ENCODE assay signal across 8 cellular contexts in the genomic region with DNA sequence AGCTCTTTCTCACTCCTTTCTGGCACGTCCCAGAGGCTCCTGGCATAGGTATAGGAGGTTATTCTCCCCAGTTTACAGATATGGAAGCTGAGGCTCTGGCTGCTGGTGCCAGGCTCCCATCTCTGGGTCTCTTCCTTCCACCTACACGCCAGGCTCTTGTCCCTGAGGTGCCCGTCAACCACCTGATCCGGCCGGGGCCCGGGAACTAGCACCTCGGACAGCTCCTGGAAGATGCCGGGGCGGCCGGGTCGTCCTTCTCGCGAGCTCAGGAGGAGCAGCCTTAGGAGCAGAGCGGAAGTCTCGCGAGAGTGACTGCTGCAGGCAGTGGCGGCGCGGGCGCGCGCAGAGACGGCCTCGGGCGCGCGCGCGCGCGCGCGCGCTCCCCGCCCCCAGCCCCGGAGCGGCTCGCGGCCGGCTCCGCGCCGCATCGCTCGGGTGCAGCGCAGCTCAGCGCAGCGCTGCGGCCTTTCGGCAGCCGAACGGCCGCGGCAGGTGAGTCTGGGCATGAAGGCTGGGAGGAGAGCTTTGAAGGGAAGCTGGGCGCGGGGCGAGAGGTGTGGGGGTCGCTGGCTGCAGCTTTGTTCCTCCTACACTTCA. TPM values are rescaled to one million over a fixed set of nuclear protein-coding genes. Genes with fewer than 3 reads are reported as not detected.
A peak's percentile ranks its signal among the peaks of the same experiment; 100 is the strongest.
DNase-seq lines count a peak whose midpoint lies in the region; ATAC-seq and TF ChIP-seq lines count a peak whose summit lies in the region.

A gene with protein sequence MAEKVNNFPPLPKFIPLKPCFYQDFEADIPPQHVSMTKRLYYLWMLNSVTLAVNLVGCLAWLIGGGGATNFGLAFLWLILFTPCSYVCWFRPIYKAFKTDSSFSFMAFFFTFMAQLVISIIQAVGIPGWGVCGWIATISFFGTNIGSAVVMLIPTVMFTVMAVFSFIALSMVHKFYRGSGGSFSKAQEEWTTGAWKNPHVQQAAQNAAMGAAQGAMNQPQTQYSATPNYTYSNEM (plus strand): TSS at position 382 of the 597 bp plus-strand sequence. CDS start 16,277 bp downstream, outside the sequence.

- H3K4me1 ChIP-seq in colonic mucosa, result peaks cover 4% of the 10 kb centered on the region

- ATAC-seq in GM18498 (IDR thresholded peaks at IDR 0.05; ENCODE audit: unreplicated experiment) (peak; percentile 77), HG03432 (IDR thresholded peaks at IDR 0.05; ENCODE audit: unreplicated experiment) (peak; percentile 74), HG02870 (IDR thresholded peaks at IDR 0.05; ENCODE audit: unreplicated experiment) (no peak)

- H3K9me3 ChIP-seq in colonic mucosa, result no peaks in the 10 kb centered on the region

- H3K4me1 Mint-ChIP-seq in activated CD4-positive, alpha-beta T cell treated with anti-CD3 and anti-CD28 coated beads, Interleukin-2, amount 10 ng/mL, durations not matched to agents 24 days and 14 days, result peaks cover 13% of the 10 kb centered on the region

- peak within 1 kb of the TSS in 1 of 2 donors; percentile 69 for H3K9ac ChIP-seq in colonic mucosa (ENCODE audit: low read depth in 2 of 2, low read length in 2 of 2)

- no peaks in the 10 kb centered on the region for H3K36me3 Mint-ChIP-seq in activated CD4-positive, alpha-beta T cell treated with anti-CD3 and anti-CD28 coated beads, Interleukin-2, amount 10 ng/mL, durations not matched to agents 24 days and 14 days (ENCODE audit: low read depth)

- peaks cover 6% of the 10 kb centered on the region for H3K9me3 Mint-ChIP-seq in activated CD4-positive, alpha-beta T cell treated with anti-CD3 and anti-CD28 coated beads, Interleukin-2, amount 10 ng/mL, durations not matched to agents 24 days and 14 days

- no peaks in the 10 kb centered on the region for H3K36me3 ChIP-seq in colonic mucosa

- H3K27ac Mint-ChIP-seq in activated CD4-positive, alpha-beta T cell treated with anti-CD3 and anti-CD28 coated beads, Interleukin-2, amount 10 ng/mL, durations not matched to agents 24 days and 14 days, result peak within 1 kb of the TSS; percentile 16

- no peaks in the 10 kb centered on the region for H3K27me3 ChIP-seq in colonic mucosa

- no peak for TF ChIP-seq CTCF in colonic mucosa (IDR thresholded peaks at IDR 0.05)

- H3K4me3 Mint-ChIP-seq in activated CD4-positive, alpha-beta T cell treated with anti-CD3 and anti-CD28 coated beads, Interleukin-2, amount 10 ng/mL, durations not matched to agents 24 days and 14 days, result peak within 1 kb of the TSS; percentile 61

- no peak within 1 kb of the TSS for H3K27ac ChIP-seq in colonic mucosa

- DNase-seq in NCI-H524 (lab: John Stamatoyannopoulos, UW), result peak; percentile 96 to 99
- peak; percentile 99 for DNase-seq in activated CD4-positive, alpha-beta T cell treated with anti-CD3 and anti-CD28 coated beads, Interleukin-2, amount 10 ng/mL, durations not matched to agents 24 days and 14 days
- DNase-seq in colonic mucosa, result peak; percentile 97
- DNase-seq in kidney glomerular epithelial cell (lab: John Stamatoyannopoulos, UW), result peak; percentile 74
- peak; percentile 78 to 80 for DNase-seq in stimulated activated CD4-positive, alpha-beta T cell treated with anti-CD3 and anti-CD28 coated beads, Interleukin-15, amount 100 ng/mL, for 1 hour (ENCODE audit: low read depth in 1 of 2, low spot score in 1 of 2)

- intact Hi-C loops in activated CD4-positive, alpha-beta T cell treated with anti-CD3 and anti-CD28 coated beads, Interleukin-2, amount 10 ng/mL, durations not matched to agents 24 days and 14 days (cut with micrococcal nuclease), result loop anchor here (1.0 to 5.0 kb wide), 3 partner anchors 11 to 1363 kb away; a partner anchor contains a TSS
- intact Hi-C loops in colonic mucosa (cut with DNase I), result no loop called here

- H3K4me3 ChIP-seq in colonic mucosa, result peak within 1 kb of the TSS; percentile 55

- H3K27me3 Mint-ChIP-seq in activated CD4-positive, alpha-beta T cell treated with anti-CD3 and anti-CD28 coated beads, Interleukin-2, amount 10 ng/mL, durations not matched to agents 24 days and 14 days, result peaks cover 41% of the 10 kb centered on the region

RNA-seq across cellular contexts. Expression of the gene that starts here (rescaled TPM):
- total RNA-seq in activated CD4-positive, alpha-beta T cell treated with anti-CD3 and anti-CD28 coated beads, Interleukin-2, amount 10 ng/mL, durations not matched to agents 24 days and 14 days, result 0.92 and 1.3 TPM in 2 replicates
- 10 to 100 TPM in 1 of 2 donors, 1 to 10 TPM in 1; 4.9 to 24.9 TPM for total RNA-seq in colonic mucosa
